Comparison of ENCODE assay signal across 7 cellular contexts in genomic region chr16:46789499-46790414, GRCh38. TPM values are rescaled to one million over a fixed set of nuclear protein-coding genes. Genes with fewer than 3 reads are reported as not detected.
DNase-seq lines count a peak whose midpoint lies in the region; ATAC-seq and TF ChIP-seq lines count a peak whose summit lies in the region.

No MANE protein-coding gene starts in this region.

- no peaks in the 10 kb centered on the region for H3K4me1 ChIP-seq in mucosa of descending colon (ENCODE audit: low read depth)

- peaks cover 13% of the 10 kb centered on the region for H3K9me3 ChIP-seq in mucosa of descending colon

- ATAC-seq in GM18519 (IDR thresholded peaks at IDR 0.05; ENCODE audit: low FRiP score, unreplicated experiment) (peak; percentile 52), HG02884 (IDR thresholded peaks at IDR 0.05; ENCODE audit: unreplicated experiment) (peak; percentile 67), mucosa of descending colon (peak; percentile 99)

- H3K36me3 Mint-ChIP-seq in endothelial cell (ENCODE audit: low read depth, unreplicated experiment) = peaks cover 9% of the 10 kb centered on the region

- no peak for TF ChIP-seq CTCF in endothelial cell (IDR thresholded peaks at IDR 0.05; ENCODE audit: unreplicated experiment)
- no peak for TF ChIP-seq CTCF in mucosa of descending colon (IDR thresholded peaks at IDR 0.05)

- H3K27ac Mint-ChIP-seq in endothelial cell (ENCODE audit: unreplicated experiment) = peak overlapping the region; percentile 85

- H3K4me1 Mint-ChIP-seq in endothelial cell (ENCODE audit: unreplicated experiment) = peaks cover 17% of the 10 kb centered on the region

- intact Hi-C loops in mucosa of descending colon (cut with DNase I, micrococcal nuclease) = no loop called here

- H3K36me3 ChIP-seq in mucosa of descending colon (ENCODE audit: low read depth) = no peaks in the 10 kb centered on the region

- peak overlapping the region; percentile 28 for H3K4me3 ChIP-seq in mucosa of descending colon

- DNase-seq in NCI-H748 (lab: John Stamatoyannopoulos, UW; ENCODE audit: unreplicated experiment) (peak; percentile 72), endothelial cell (ENCODE audit: low spot score) (peak; percentile 78), mucosa of descending colon (peak; percentile 86 to 93 (median 92))
- peak; percentile 70 for DNase-seq in activated CD8-positive, alpha-beta memory T cell treated with anti-CD3 and anti-CD28 coated beads, Interleukin-2, amount 50 U/mL, for 4 hours
- peak; percentile 61 to 67 for DNase-seq in stimulated activated CD8-positive, alpha-beta memory T cell treated with anti-CD3 and anti-CD28 coated beads, Interleukin-2, amount 100 ng/mL, for 1 hour (ENCODE audit: low read depth in 2 of 2)

- peaks cover 4% of the 10 kb centered on the region for H3K27me3 Mint-ChIP-seq in endothelial cell (ENCODE audit: unreplicated experiment)

- H3K4me3 Mint-ChIP-seq in endothelial cell (ENCODE audit: unreplicated experiment) = peak overlapping the region; percentile 89

- no peaks in the 10 kb centered on the region for H3K9me3 Mint-ChIP-seq in endothelial cell (ENCODE audit: unreplicated experiment)

RNA-seq across cellular contexts. Expression of gene C16orf87, which starts 41.2 kb away (rescaled TPM):
- total RNA-seq in endothelial cell (ENCODE audit: unreplicated experiment) (15.3 TPM), mucosa of descending colon (1 to 10 TPM; 5.3 to 8.3 (median 5.4) TPM)

RNA-seq across cellular contexts. Expression of gene MYLK3, which starts 41.6 kb away (rescaled TPM):
- total RNA-seq in endothelial cell (ENCODE audit: unreplicated experiment) (0.95 TPM), mucosa of descending colon (under 1 TPM; 0.03 to 0.63 (median 0.41) TPM)

Comparison
In these comparisons a context has a peak if more than half of its experiments do, and no peak if none do; other contexts are left out.
1. Peak in every context shown above with its lines: DNase-seq, ATAC-seq and H3K4me3 ChIP-seq.